ENCODE assay signal across 2 cellular contexts in the genomic region with DNA sequence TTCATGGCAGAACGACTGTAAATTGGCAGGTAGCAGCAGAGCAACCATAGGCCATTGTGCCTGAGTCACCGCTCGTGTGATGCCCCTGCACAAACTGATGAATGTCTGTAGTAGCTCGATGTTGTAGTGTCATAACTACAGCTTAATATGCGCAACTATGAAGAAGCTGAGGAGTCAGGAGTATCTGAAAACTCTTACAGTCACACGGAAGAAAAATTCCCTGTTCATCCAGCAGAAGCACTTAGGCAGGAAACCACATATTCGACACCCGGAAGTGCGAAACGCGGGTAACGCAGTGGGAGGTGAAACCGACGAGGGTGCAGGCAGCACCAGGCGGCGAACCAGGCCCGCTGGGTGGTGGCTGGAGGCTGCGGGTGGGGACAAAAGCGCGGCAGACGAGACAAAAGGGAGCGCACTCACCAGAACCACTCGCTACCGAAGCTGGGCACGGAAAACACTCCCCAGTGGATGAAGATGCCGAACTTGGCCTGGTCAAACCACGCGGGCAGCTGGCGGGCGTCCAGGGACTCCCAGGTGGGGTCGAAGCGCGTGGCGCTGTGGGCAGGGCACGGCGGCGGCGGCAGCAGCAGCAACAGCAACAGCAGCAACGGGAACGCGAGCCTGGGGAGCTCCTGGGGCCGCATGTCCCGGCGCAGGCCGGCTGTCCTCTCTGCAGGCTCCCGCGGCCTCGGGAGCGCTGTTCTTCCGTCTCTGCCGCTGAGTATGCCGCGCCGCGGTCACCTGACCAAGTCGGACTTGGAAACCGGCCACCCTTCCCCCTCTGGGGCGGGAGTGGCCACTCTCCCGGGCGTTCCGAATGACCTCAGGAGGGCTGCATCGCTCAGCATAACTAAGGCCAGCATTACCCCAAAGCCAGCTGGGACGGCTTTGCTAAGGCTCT.
TF ChIP-seq lines count a peak whose summit lies in the region.

A gene with protein sequence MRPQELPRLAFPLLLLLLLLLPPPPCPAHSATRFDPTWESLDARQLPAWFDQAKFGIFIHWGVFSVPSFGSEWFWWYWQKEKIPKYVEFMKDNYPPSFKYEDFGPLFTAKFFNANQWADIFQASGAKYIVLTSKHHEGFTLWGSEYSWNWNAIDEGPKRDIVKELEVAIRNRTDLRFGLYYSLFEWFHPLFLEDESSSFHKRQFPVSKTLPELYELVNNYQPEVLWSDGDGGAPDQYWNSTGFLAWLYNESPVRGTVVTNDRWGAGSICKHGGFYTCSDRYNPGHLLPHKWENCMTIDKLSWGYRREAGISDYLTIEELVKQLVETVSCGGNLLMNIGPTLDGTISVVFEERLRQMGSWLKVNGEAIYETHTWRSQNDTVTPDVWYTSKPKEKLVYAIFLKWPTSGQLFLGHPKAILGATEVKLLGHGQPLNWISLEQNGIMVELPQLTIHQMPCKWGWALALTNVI (minus strand): TSS at position 730 of the 901 bp plus-strand sequence. CDS start 86 bp downstream, at position 644.

TF ChIP-seq in A549, 52 proteins besides CTCF, POLR2A, EP300 and RAD21 (continued from another document and continues in another):
- TF ChIP-seq TFCP2L1 (CRISPR knock-in tag; IDR thresholded peaks at IDR 0.05) (no peak), POLR2AphosphoS2 (conservative IDR thresholded peaks at IDR 0.05; ENCODE audit: low read length) (no peak), SMC3 (IDR thresholded peaks at IDR 0.05) (no peak), ZFP36 (IDR thresholded peaks at IDR 0.05; ENCODE audit: borderline replicate concordance, partially characterized antibody) (no peak), FOXS1 (CRISPR knock-in tag; IDR thresholded peaks at IDR 0.05) (no peak), FOSL2 (IDR thresholded peaks at IDR 0.05) (no peak), FOSL2 (CRISPR knock-in tag; IDR thresholded peaks at IDR 0.05) (peak; percentile 25; the same call in 1 of the 2 replicates), MYC (IDR thresholded peaks at IDR 0.05; ENCODE audit: borderline replicate concordance, low read length) (peak; percentile 72), CHD2 (IDR thresholded peaks at IDR 0.05; ENCODE audit: low read length, partially characterized antibody) (no peak), ZNF302 (CRISPR knock-in tag; IDR thresholded peaks at IDR 0.05) (no peak), KDM1A (IDR thresholded peaks at IDR 0.05; ENCODE audit: low read depth) (no peak), MAFK (IDR thresholded peaks at IDR 0.05; ENCODE audit: partially characterized antibody) (no peak), RCOR1 (IDR thresholded peaks at IDR 0.05; ENCODE audit: low read depth, low read length) (no peak), JUN (IDR thresholded peaks at IDR 0.05) (peak; percentile 51 to 77; a peak in 4 of 5 replicates), NPAS2 (CRISPR knock-in tag; IDR thresholded peaks at IDR 0.05; ENCODE audit: borderline replicate concordance) (no peak), MAZ (IDR thresholded peaks at IDR 0.05; ENCODE audit: borderline replicate concordance, low read depth, low read length) (no peak), CBX2 (IDR thresholded peaks at IDR 0.05; ENCODE audit: borderline replicate concordance, low read depth) (no peak), KDM5A (IDR thresholded peaks at IDR 0.05) (no peak), BHLHE40 (IDR thresholded peaks at IDR 0.05; ENCODE audit: low read depth, low read length) (no peak), HOXA7 (CRISPR knock-in tag; IDR thresholded peaks at IDR 0.05) (no peak), ZC3H11A (IDR thresholded peaks at IDR 0.05) (no peak), HDAC2 (IDR thresholded peaks at IDR 0.05) (no peak), RNF2 (IDR thresholded peaks at IDR 0.05; ENCODE audit: borderline replicate concordance, low read depth) (no peak), SREBF2 (IDR thresholded peaks at IDR 0.05) (no peak)
- TF ChIP-seq, protein P1, sequence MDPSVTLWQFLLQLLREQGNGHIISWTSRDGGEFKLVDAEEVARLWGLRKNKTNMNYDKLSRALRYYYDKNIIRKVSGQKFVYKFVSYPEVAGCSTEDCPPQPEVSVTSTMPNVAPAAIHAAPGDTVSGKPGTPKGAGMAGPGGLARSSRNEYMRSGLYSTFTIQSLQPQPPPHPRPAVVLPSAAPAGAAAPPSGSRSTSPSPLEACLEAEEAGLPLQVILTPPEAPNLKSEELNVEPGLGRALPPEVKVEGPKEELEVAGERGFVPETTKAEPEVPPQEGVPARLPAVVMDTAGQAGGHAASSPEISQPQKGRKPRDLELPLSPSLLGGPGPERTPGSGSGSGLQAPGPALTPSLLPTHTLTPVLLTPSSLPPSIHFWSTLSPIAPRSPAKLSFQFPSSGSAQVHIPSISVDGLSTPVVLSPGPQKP (IDR thresholded peaks at IDR 0.05; ENCODE audit: low read depth, low read length) = no peak
- TF ChIP-seq, protein P2, sequence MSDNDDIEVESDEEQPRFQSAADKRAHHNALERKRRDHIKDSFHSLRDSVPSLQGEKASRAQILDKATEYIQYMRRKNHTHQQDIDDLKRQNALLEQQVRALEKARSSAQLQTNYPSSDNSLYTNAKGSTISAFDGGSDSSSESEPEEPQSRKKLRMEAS (IDR thresholded peaks at IDR 0.05) = peak; percentile 96
- TF ChIP-seq, protein P3, sequence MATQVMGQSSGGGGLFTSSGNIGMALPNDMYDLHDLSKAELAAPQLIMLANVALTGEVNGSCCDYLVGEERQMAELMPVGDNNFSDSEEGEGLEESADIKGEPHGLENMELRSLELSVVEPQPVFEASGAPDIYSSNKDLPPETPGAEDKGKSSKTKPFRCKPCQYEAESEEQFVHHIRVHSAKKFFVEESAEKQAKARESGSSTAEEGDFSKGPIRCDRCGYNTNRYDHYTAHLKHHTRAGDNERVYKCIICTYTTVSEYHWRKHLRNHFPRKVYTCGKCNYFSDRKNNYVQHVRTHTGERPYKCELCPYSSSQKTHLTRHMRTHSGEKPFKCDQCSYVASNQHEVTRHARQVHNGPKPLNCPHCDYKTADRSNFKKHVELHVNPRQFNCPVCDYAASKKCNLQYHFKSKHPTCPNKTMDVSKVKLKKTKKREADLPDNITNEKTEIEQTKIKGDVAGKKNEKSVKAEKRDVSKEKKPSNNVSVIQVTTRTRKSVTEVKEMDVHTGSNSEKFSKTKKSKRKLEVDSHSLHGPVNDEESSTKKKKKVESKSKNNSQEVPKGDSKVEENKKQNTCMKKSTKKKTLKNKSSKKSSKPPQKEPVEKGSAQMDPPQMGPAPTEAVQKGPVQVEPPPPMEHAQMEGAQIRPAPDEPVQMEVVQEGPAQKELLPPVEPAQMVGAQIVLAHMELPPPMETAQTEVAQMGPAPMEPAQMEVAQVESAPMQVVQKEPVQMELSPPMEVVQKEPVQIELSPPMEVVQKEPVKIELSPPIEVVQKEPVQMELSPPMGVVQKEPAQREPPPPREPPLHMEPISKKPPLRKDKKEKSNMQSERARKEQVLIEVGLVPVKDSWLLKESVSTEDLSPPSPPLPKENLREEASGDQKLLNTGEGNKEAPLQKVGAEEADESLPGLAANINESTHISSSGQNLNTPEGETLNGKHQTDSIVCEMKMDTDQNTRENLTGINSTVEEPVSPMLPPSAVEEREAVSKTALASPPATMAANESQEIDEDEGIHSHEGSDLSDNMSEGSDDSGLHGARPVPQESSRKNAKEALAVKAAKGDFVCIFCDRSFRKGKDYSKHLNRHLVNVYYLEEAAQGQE (IDR thresholded peaks at IDR 0.05) = no peak
- TF ChIP-seq, protein P4, sequence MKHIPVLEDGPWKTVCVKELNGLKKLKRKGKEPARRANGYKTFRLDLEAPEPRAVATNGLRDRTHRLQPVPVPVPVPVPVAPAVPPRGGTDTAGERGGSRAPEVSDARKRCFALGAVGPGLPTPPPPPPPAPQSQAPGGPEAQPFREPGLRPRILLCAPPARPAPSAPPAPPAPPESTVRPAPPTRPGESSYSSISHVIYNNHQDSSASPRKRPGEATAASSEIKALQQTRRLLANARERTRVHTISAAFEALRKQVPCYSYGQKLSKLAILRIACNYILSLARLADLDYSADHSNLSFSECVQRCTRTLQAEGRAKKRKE (CRISPR knock-in tag; IDR thresholded peaks at IDR 0.05; ENCODE audit: low read depth) = peak; percentile 41; the same call in 1 of the 2 replicates

TF ChIP-seq in endothelial cell of umbilical vein, 7 proteins besides CTCF, POLR2A, EP300 and RAD21 (continued from another document):
- TF ChIP-seq POLR2AphosphoS5 (IDR thresholded peaks at IDR 0.05; ENCODE audit: insufficient read depth, low read depth, low read length) (peak; percentile 73), FOS (IDR thresholded peaks at IDR 0.05; ENCODE audit: borderline replicate concordance, insufficient read depth, low read length) (peak; percentile 5), JUN (IDR thresholded peaks at IDR 0.05; ENCODE audit: borderline replicate concordance, insufficient read depth, insufficient read length, low read depth) (no peak), MYC (IDR thresholded peaks at IDR 0.05; ENCODE audit: low read depth, low read length) (no peak)
